In the genomic region with DNA sequence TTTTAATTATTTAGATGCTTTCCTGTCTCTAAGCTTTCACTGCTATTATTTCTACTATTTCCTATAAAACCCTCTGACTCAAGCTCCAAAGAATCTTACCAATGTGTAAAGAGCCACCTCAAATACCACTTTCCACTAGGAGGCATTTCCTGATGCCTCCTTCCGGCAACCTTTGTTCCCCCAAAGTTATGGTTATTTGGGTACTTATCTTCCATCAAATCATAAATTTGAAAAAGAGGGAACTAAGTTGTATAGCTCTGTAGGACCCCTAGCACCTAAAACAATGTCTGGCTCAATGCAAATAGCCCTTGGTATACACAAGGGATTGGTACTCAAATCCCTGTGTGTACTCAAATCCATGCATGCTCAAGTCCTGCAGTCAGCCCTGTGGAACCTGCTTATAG, we compare ENCODE assay signal across 14 cellular contexts.
DNase-seq lines count a peak whose midpoint lies in the region; ATAC-seq, FAIRE-seq and TF ChIP-seq lines count a peak whose summit lies in the region.
"Had no signal": no experiment of that assay in that cellular context is flagged by ENCODE, and none has a peak within 500 bp of the region (broad histone marks: within the 10 kb centered on the region; RNA-seq: fewer than 3 reads in every experiment).

No MANE protein-coding gene starts in this region.

- no peaks in the 10 kb centered on the region for H3K27me3 Mint-ChIP-seq in type B pancreatic cell
- H3K27me3 Mint-ChIP-seq: stimulated activated naive CD8-positive, alpha-beta T cell treated with anti-CD3 and anti-CD28 coated beads, Interleukin-15, Interleukin-2, amounts not matched to agents 100 ng/mL and 50 ng/mL, for 24 hours had no signal

- ATAC-seq in HCT116 (peak; percentile 83), foreskin keratinocyte (peak; percentile 58), GM18517 (IDR thresholded peaks at IDR 0.05; ENCODE audit: unreplicated experiment) (no peak)

- H3K9me2 ChIP-seq in HCT116 (ENCODE audit: insufficient read depth) = 0 out of 2 replicates have a peak, but pooled peaks cover 6% of the 10 kb centered on the region

- intact Hi-C loops in HCT116 (cut with micrococcal nuclease) (no loop called here), ovary (cut with DNase I) (no loop called here)

- H3K27ac ChIP-seq in HCT116 (ENCODE audit: low read depth, low read length) = peak overlapping the region; percentile 8; the same call in 1 of the 2 replicates
- H3K27ac ChIP-seq in SJSA1 = peak overlapping the region; percentile 8; the same call in 1 of the 2 replicates
- H3K27ac ChIP-seq in foreskin keratinocyte = no peak overlapping the region
- no peak overlapping the region for H3K27ac ChIP-seq in ovary

- CTCF ChIA-PET in HCT116 (lab: Charles Lee) = no interaction called here

- H3K4me2 ChIP-seq in HCT116 (ENCODE audit: low read length) = peak overlapping the region; percentile 63

- H4K20me1 ChIP-seq in HCT116 (ENCODE audit: insufficient read depth) = no peaks in the 10 kb centered on the region

- H2AFZ ChIP-seq in HCT116 (ENCODE audit: low read depth, low read length, poor library complexity, severe bottlenecking) = no peak overlapping the region

- H3K27ac Mint-ChIP-seq in type B pancreatic cell = no peak overlapping the region
- H3K27ac Mint-ChIP-seq: stimulated activated naive CD8-positive, alpha-beta T cell treated with anti-CD3 and anti-CD28 coated beads, Interleukin-15, Interleukin-2, amounts not matched to agents 100 ng/mL and 50 ng/mL, for 24 hours had no signal

- H3K36me3 ChIP-seq in HCT116 (ENCODE audit: control insufficient read depth in 1 of 2, insufficient read depth in 2 of 2, low read length in 2 of 2) (no peaks in the 10 kb centered on the region), SJSA1 (no peaks in the 10 kb centered on the region), ovary (no peaks in the 10 kb centered on the region)

- H3K36me3 Mint-ChIP-seq in type B pancreatic cell = peaks cover 20% of the 10 kb centered on the region

- WGBS in ovary, 3 donors = 90 to 94% (median 92%) methylated on average over 1 of the region's 1 CpG

- no peak for FAIRE-seq in urothelium cell line (lab: Jason Lieb, UNC)
- FAIRE-seq: GM12892 had no signal

- no peaks in the 10 kb centered on the region for H3K4me1 Mint-ChIP-seq in type B pancreatic cell (ENCODE audit: unreplicated experiment)

- TF ChIP-seq EP300 in ovary (IDR thresholded peaks at IDR 0.05) = no peak

- no peaks in the 10 kb centered on the region for H3K79me2 ChIP-seq in HCT116 (ENCODE audit: insufficient read depth, low read length)

- H3K4me3 Mint-ChIP-seq in type B pancreatic cell = no peak overlapping the region
- H3K4me3 Mint-ChIP-seq: stimulated activated naive CD8-positive, alpha-beta T cell treated with anti-CD3 and anti-CD28 coated beads, Interleukin-15, Interleukin-2, amounts not matched to agents 100 ng/mL and 50 ng/mL, for 24 hours had no signal

- BruUV-seq in HCT116 (replicated peaks; lab: Mats Ljungman, UMichigan) = no TSS peak

- TF ChIP-seq RAD21 in HCT116 (IDR thresholded peaks at IDR 0.05; ENCODE audit: low read depth) = no peak

- POLR2A ChIA-PET in HCT116 (lab: Charles Lee) = no interaction called here

- peaks cover 6% of the 10 kb centered on the region for H3K9me3 Mint-ChIP-seq in type B pancreatic cell

- TF ChIP-seq CTCF in HCT116 (IDR thresholded peaks at IDR 0.05 in 2 of 3, conservative IDR thresholded peaks at IDR 0.05 in 1 of 3; ENCODE audit: borderline replicate concordance in 1 of 3, insufficient read depth in 1 of 3, low read depth in 2 of 3, low read length in 2 of 3) = no peak; a peak in 1 of 6 replicates
- TF ChIP-seq CTCF in foreskin keratinocyte (conservative IDR thresholded peaks at IDR 0.05) = peak; percentile 22
- TF ChIP-seq CTCF in type B pancreatic cell (conservative IDR thresholded peaks at IDR 0.05) = no peak
- no peak for TF ChIP-seq CTCF in ovary (IDR thresholded peaks at IDR 0.05)

- 0 out of 4 replicates have a peak overlapping the region, but pooled peaks of 1 of the 2 experiments have one; percentile 14 for H3K4me3 ChIP-seq in HCT116 (replicated peaks in 1 of 2; ENCODE audit: low read depth in 1 of 2, low read length in 2 of 2)
- no peak overlapping the region for H3K4me3 ChIP-seq in SJSA1
- no peak overlapping the region for H3K4me3 ChIP-seq in ovary

- H3K4me1 ChIP-seq in HCT116 (ENCODE audit: control insufficient read depth in 1 of 2, insufficient read depth in 2 of 2, low read length in 2 of 2) (peaks cover 17 to 26% of the 10 kb centered on the region in 2 experiments), SJSA1 (replicated peaks) (peaks cover 10% of the 10 kb centered on the region), foreskin keratinocyte (peaks cover 12% of the 10 kb centered on the region), ovary (ENCODE audit: insufficient read depth) (no peaks in the 10 kb centered on the region)

- RAD21 ChIA-PET in HCT116 (lab: Charles Lee; ENCODE audit: low non-redundant PET in 1 of 2, low total read pairs in 2 of 2, uncharacterized antibody in 2 of 2, unreplicated experiment in 2 of 2) = no interaction called here

- H3K27me3 ChIP-seq in HCT116 (ENCODE audit: insufficient read depth, low read length) = no peaks in the 10 kb centered on the region
- H3K27me3 ChIP-seq in SJSA1 (replicated peaks) = no peaks in the 10 kb centered on the region
- H3K27me3 ChIP-seq in foreskin keratinocyte = no peaks in the 10 kb centered on the region
- H3K27me3 ChIP-seq in ovary = no peaks in the 10 kb centered on the region

- H3K9ac ChIP-seq in HCT116 (ENCODE audit: low read length) = no peak overlapping the region

- DNase-seq in HCT116 (ENCODE audit: low read depth, low spot score) (peak; percentile 28), SJSA1 (ENCODE audit: low read depth in 1 of 2, low spot score in 2 of 2) (peak in 1 of 2 experiments; percentile 65), foreskin keratinocyte (peak; percentile 7 to 55), urothelium cell line (ENCODE audit: low spot score) (peak; percentile 40), type B pancreatic cell (ENCODE audit: extremely low spot score, unreplicated experiment) (no peak), ovary (no peak)
- DNase-seq: activated CD4-positive, alpha-beta T cell treated with anti-CD3 and anti-CD28 coated beads for 4 hours; activated gamma-delta T cell; DMS153; posterior cingulate gyrus; stimulated activated CD4-positive, alpha-beta T cell treated with anti-CD3 and anti-CD28 coated beads, Interleukin-2, amount 100 ng/mL, for 48 hours had no signal

- no peaks in the 10 kb centered on the region for H3K9me3 ChIP-seq in HCT116 (ENCODE audit: control insufficient read depth in 1 of 2, insufficient read depth in 1 of 2, low read depth in 1 of 2, low read length in 2 of 2)
- H3K9me3 ChIP-seq in SJSA1 (replicated peaks) = no peaks in the 10 kb centered on the region
- no peaks in the 10 kb centered on the region for H3K9me3 ChIP-seq in ovary

- TF ChIP-seq POLR2A in HCT116 (IDR thresholded peaks at IDR 0.05; ENCODE audit: borderline replicate concordance, extremely low read depth, insufficient read depth, insufficient read length) (no peak), ovary (IDR thresholded peaks at IDR 0.05) (no peak)

TF ChIP-seq in HCT116, 20 proteins besides CTCF, POLR2A, EP300 and RAD21:
- TF ChIP-seq EZH2phosphoT487 (IDR thresholded peaks at IDR 0.05; ENCODE audit: borderline replicate concordance) (no peak), SP1 (IDR thresholded peaks at IDR 0.05; ENCODE audit: low read depth) (peak; percentile 31; the same call in 1 of the 2 replicates), YY1 (IDR thresholded peaks at IDR 0.05; ENCODE audit: extremely low read depth, insufficient replicate concordance, low read depth, low read length) (no peak), ZNF274 (IDR thresholded peaks at IDR 0.05; ENCODE audit: low read depth, low read length) (no peak), TCF7L2 (IDR thresholded peaks at IDR 0.05; ENCODE audit: borderline replicate concordance, extremely low read depth, insufficient read depth, insufficient read length) (no peak), CBX3 (IDR thresholded peaks at IDR 0.05; ENCODE audit: low read depth) (0 out of 2 replicates have a peak, but pooled peaks have one; percentile 25), FOSL1 (IDR thresholded peaks at IDR 0.05; ENCODE audit: low read depth) (peak; percentile 45; the same call in 1 of the 2 replicates)

Comparison
In these comparisons a context has a peak if more than half of its experiments do, and no peak if none do; other contexts are left out.
1. DNase-seq: peak in HCT116 (single experiment), foreskin keratinocyte (2 of 2) and urothelium cell line (single experiment); none in type B pancreatic cell (single experiment) and ovary (0 of 5).
2. H3K27ac ChIP-seq: peak in HCT116 (single experiment) and SJSA1 (single experiment); none in foreskin keratinocyte (single experiment) and ovary (0 of 2).